In genomic region chr12:5621329-5621728, GRCh38 we compare ENCODE assay signal across 21 cellular contexts.
DNase-seq lines count a peak whose midpoint lies in the region; ATAC-seq and TF ChIP-seq lines count a peak whose summit lies in the region.
"Had no signal": no experiment of that assay in that cellular context is flagged by ENCODE, and none has a peak within 500 bp of the region (broad histone marks: within the 10 kb centered on the region; RNA-seq: fewer than 3 reads in every experiment).

No MANE protein-coding gene starts in this region.

- H3K4ac ChIP-seq in H9 (ENCODE audit: low read depth, low read length) = no peak overlapping the region

- no peak overlapping the region for H3K56ac ChIP-seq in H9 (ENCODE audit: insufficient read length, low read depth, low read length)

- H2BK5ac ChIP-seq in H9 (ENCODE audit: insufficient read length, low read length) = no peak overlapping the region

- WGBS in H9 (ENCODE audit: extremely low coverage, insufficient read length, low lambda C conversion rate) = no CpG with 5 or more reads among the region's 9 CpGs
- 87 to 90% methylated on average over 9 of the region's 9 CpGs for WGBS in endodermal cell (ENCODE audit: insufficient coverage in 1 of 2, insufficient read length in 1 of 2), 2 experiments

- H3K4me1 Mint-ChIP-seq in H9 (peaks cover 9 to 15% of the 10 kb centered on the region in 2 experiments), endodermal cell (peaks cover 11% of the 10 kb centered on the region)
- H3K4me1 Mint-ChIP-seq: CD4-positive, alpha-beta memory T cell had no signal

- H3K36me3 Mint-ChIP-seq in H9 (ENCODE audit: insufficient read depth in 1 of 3, low read depth in 3 of 3) = no peaks in the 10 kb centered on the region; a peak in 1 of 7 replicates
- H3K36me3 Mint-ChIP-seq in endodermal cell (ENCODE audit: low read depth) = no peaks in the 10 kb centered on the region
- H3K36me3 Mint-ChIP-seq: CD14-positive monocyte; CD4-positive, alpha-beta memory T cell had no signal

- H3K23me2 ChIP-seq in H9 (ENCODE audit: insufficient read length, low read depth, low read length, poor library complexity, severe bottlenecking) = no peaks in the 10 kb centered on the region

- H2BK120ac ChIP-seq in H9 (ENCODE audit: low read depth, low read length, poor library complexity, severe bottlenecking) = no peak overlapping the region

- in situ Hi-C loops in KBM-7 (cut with MboI; ENCODE audit: low pct_unique_long_range_greater_than_20kb, low sequenced_read_pairs) = no loop called here

- H3K9me3 ChIP-seq in H9 (ENCODE audit: control insufficient read depth, low read depth, low read length) = no peaks in the 10 kb centered on the region
- H3K9me3 ChIP-seq in endodermal cell (ENCODE audit: control insufficient read depth, low read length) = no peaks in the 10 kb centered on the region
- H3K9me3 ChIP-seq: A549, BE2C had no signal

- H3K4me2 ChIP-seq in H9 (ENCODE audit: insufficient read depth, insufficient read length, low read length) = no peak overlapping the region
- H3K4me2 ChIP-seq: A549; BLaER1 treated with 17β-estradiol and CSF1 and Interleukin-3, amounts not matched to agents 10 nM and 100 nM had no signal

- TF ChIP-seq CTCF in H9 (conservative IDR thresholded peaks at IDR 0.05) = no peak
- TF ChIP-seq CTCF in endodermal cell (conservative IDR thresholded peaks at IDR 0.05) = no peak

- H2BK15ac ChIP-seq in H9 (ENCODE audit: low read depth, low read length) = no peak overlapping the region

- H3K27me3 Mint-ChIP-seq in H9 (ENCODE audit: low read depth) (peaks cover 3% of the 10 kb centered on the region), endodermal cell (ENCODE audit: insufficient read depth) (peaks cover 1% of the 10 kb centered on the region)

- no peaks in the 10 kb centered on the region for H4K20me1 ChIP-seq in H9 (ENCODE audit: control insufficient read depth, insufficient read depth, insufficient read length)
- H4K20me1 ChIP-seq: BLaER1 treated with 17β-estradiol and CSF1 and Interleukin-3, amounts not matched to agents 10 nM and 100 nM had no signal

- no peak overlapping the region for H2BK20ac ChIP-seq in H9 (ENCODE audit: low read depth, low read length, poor library complexity, severe bottlenecking)

- no peak overlapping the region for H3K18ac ChIP-seq in H9 (ENCODE audit: insufficient read length, low read depth, low read length)

- H3K27me3 ChIP-seq in H9 (ENCODE audit: insufficient read depth, low read length) (no peaks in the 10 kb centered on the region), endodermal cell (ENCODE audit: control insufficient read depth, insufficient read depth, low read length, poor library complexity, severe bottlenecking) (no peaks in the 10 kb centered on the region)
- H3K27me3 ChIP-seq: BE2C; BLaER1 treated with 17β-estradiol and CSF1 and Interleukin-3, amounts not matched to agents 10 nM and 100 nM had no signal

- H3K4me3 ChIP-seq in endodermal cell (ENCODE audit: low read length) = no peak overlapping the region
- H3K4me3 ChIP-seq: A549; BLaER1 treated with 17β-estradiol and CSF1 and Interleukin-3, amounts not matched to agents 10 nM and 100 nM had no signal

- H2AK5ac ChIP-seq in H9 (ENCODE audit: insufficient read length, low read length) = no peak overlapping the region

- H4K8ac ChIP-seq in H9 (replicated peaks; ENCODE audit: insufficient read length, low read depth, low read length) = no peak overlapping the region

- no peak overlapping the region for H3K27ac ChIP-seq in H9 (ENCODE audit: insufficient read length, low read depth, low read length)
- no peak overlapping the region for H3K27ac ChIP-seq in endodermal cell (ENCODE audit: low read depth, low read length)
- H3K27ac ChIP-seq: A549; BLaER1 treated with 17β-estradiol and CSF1 and Interleukin-3, amounts not matched to agents 10 nM and 100 nM had no signal

- no peak overlapping the region for H2AFZ ChIP-seq in H9 (ENCODE audit: low read length)

- H3K14ac ChIP-seq in H9 (ENCODE audit: insufficient read depth, low read length) = no peak overlapping the region

- no peak overlapping the region for H4K5ac ChIP-seq in H9 (ENCODE audit: insufficient read length, low read depth, low read length)

- H3K27ac Mint-ChIP-seq in H9 (peak overlapping the region in 1 of 3 experiments; percentile 6; a peak in 2 of 7 replicates), endodermal cell (no peak overlapping the region)
- H3K27ac Mint-ChIP-seq: CD4-positive, alpha-beta memory T cell had no signal

- H3T11ph ChIP-seq in H9 (ENCODE audit: low read length) = no peak overlapping the region

- H2BK12ac ChIP-seq in H9 (ENCODE audit: insufficient read length, low read depth, low read length) = no peak overlapping the region

- no peaks in the 10 kb centered on the region for H3K79me2 ChIP-seq in H9 (ENCODE audit: insufficient read depth, low read length)

- no peak overlapping the region for H4K91ac ChIP-seq in H9 (ENCODE audit: insufficient read length, low read depth, low read length)

- H3K9ac ChIP-seq in H9 (ENCODE audit: extremely low read depth, insufficient read length, low read length) (no peak overlapping the region), endodermal cell (ENCODE audit: extremely low read depth, low read length, poor library complexity, severe bottlenecking) (no peak overlapping the region)
- H3K9ac ChIP-seq: BLaER1 treated with 17β-estradiol and CSF1 and Interleukin-3, amounts not matched to agents 10 nM and 100 nM had no signal

- DNase-seq in H9 (peak; percentile 36), NCI-H69 (lab: John Stamatoyannopoulos, UW) (peak; percentile 8), endodermal cell (peak; percentile 45), KBM-7 (no peak), NCI-H226 (no peak)
- DNase-seq: 8988T; ACHN; AML-193; BE2C; Calu3; CD4-positive, alpha-beta memory T cell; COR-L47; DMS53; DMS79 treated with DMSO at 0.1 percent for 48 hours; GF-D8; GOT3; HCEC 1CT had no signal

- no peak for ATAC-seq in GM19324 (IDR thresholded peaks at IDR 0.05; ENCODE audit: low FRiP score, unreplicated experiment)
- ATAC-seq: A549 had no signal

- H3K4me3 Mint-ChIP-seq in H9 (no peak overlapping the region), endodermal cell (no peak overlapping the region)
- H3K4me3 Mint-ChIP-seq: CD14-positive monocyte; CD4-positive, alpha-beta memory T cell had no signal

- H3K4me1 ChIP-seq in H9 (ENCODE audit: insufficient read depth, low read length) (no peaks in the 10 kb centered on the region), endodermal cell (ENCODE audit: control insufficient read depth, insufficient read depth, low read length) (peaks cover 5% of the 10 kb centered on the region)
- H3K4me1 ChIP-seq: A549, BE2C had no signal

- no peaks in the 10 kb centered on the region for H3K36me3 ChIP-seq in endodermal cell (ENCODE audit: control insufficient read depth, insufficient read depth, low read length)
- H3K36me3 ChIP-seq: BE2C; BLaER1 treated with 17β-estradiol and CSF1 and Interleukin-3, amounts not matched to agents 10 nM and 100 nM had no signal

- no peaks in the 10 kb centered on the region; a peak in 1 of 5 replicates for H3K9me3 Mint-ChIP-seq in H9
- no peaks in the 10 kb centered on the region for H3K9me3 Mint-ChIP-seq in endodermal cell

- no peaks in the 10 kb centered on the region for H3K79me1 ChIP-seq in H9 (ENCODE audit: insufficient read depth, low read depth, low read length, poor library complexity, severe bottlenecking)

- no peak overlapping the region for H3K23ac ChIP-seq in H9 (ENCODE audit: insufficient read length, low read depth, low read length)

Comparison
In these comparisons a context has a peak if more than half of its experiments do, and no peak if none do; other contexts are left out.
1. DNase-seq: peak in H9 (single experiment), NCI-H69 (single experiment) and endodermal cell (single experiment); none in KBM-7 (single experiment) and NCI-H226 (single experiment).